Comparison of ENCODE assay signal across 11 cellular contexts in the genomic region with DNA sequence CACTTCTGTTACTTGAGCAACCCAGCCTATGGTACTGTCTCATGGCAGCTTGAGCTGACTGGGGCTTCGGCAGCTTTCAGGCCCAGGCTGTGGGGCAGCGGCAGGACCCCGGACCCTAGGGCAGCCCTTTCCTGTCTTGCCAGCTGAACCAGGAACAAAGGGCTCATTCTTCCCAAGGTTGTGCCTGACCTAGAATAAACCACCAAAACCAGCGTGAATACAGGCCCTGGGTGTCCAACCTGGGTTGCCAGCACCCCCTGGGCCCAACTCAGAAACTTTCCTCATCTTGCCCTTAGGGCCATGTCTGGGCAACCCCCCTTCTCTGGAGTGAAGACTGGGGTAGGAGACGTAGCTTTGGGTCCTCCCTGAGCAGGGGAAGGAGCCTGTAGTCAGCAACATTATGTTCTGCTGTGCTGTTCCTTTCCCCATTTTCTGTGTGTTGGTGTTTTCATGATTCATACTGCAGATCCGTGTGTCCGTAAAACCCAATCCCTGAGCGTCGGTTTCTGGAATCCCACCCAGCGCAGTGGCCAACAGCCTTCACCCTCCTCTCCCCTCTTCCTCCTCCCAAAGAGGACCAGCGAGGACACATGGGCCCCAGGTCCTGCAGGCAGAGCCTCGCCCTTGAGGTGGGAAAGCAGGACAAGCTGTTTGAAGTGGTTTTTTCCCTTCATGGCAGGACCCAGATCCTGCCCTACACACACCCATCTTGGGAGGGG. TPM values are rescaled to one million over a fixed set of nuclear protein-coding genes. Genes with fewer than 3 reads are reported as not detected.
DNase-seq lines count a peak whose midpoint lies in the region; ATAC-seq and TF ChIP-seq lines count a peak whose summit lies in the region.
"Had no signal": no experiment of that assay in that cellular context is flagged by ENCODE, and none has a peak within 500 bp of the region (broad histone marks: within the 10 kb centered on the region; RNA-seq: fewer than 3 reads in every experiment).

No MANE protein-coding gene starts in this region.

- H3K27me3 ChIP-seq in PC-9 (ENCODE audit: insufficient read depth, low read depth) (no peaks in the 10 kb centered on the region), spleen (replicated peaks in 1 of 7) (no peaks in the 10 kb centered on the region)

- POLR2A ChIA-PET in PC-9 (lab: Charles Lee; ENCODE audit: unreplicated experiment) = interaction anchor here (0.7 kb wide), 1 partner anchor 487 kb away, joined by 3 read pairs; no protein-coding TSS in a partner anchor
- POLR2A ChIA-PET in activated CD4-positive, alpha-beta T cell treated with anti-CD3 and anti-CD28 coated beads for 36 hours (lab: Charles Lee) = no interaction called here

- H4K20me1 ChIP-seq in PC-9 (ENCODE audit: insufficient read depth) = peaks cover 7% of the 10 kb centered on the region; the same call in 1 of the 2 replicates

- no peak for ATAC-seq in activated naive CD4-positive, alpha-beta T cell treated with anti-CD3 and anti-CD28 coated beads, Interleukin-2, amount 50 U/mL, for 72 hours
- no peak for ATAC-seq in activated CD4-positive, alpha-beta T cell treated with anti-CD3 and anti-CD28 coated beads for 36 hours
- no peak for ATAC-seq in left lobe of liver

- H3F3A ChIP-seq in PC-9 (ENCODE audit: insufficient read depth, low read depth) = peaks cover 75% of the 10 kb centered on the region

- peak overlapping the region; percentile 36 to 44 for H3K27ac Mint-ChIP-seq in activated naive CD4-positive, alpha-beta T cell treated with anti-CD3 and anti-CD28 coated beads, Interleukin-2, amount 50 U/mL, for 72 hours
- no peak overlapping the region for H3K27ac Mint-ChIP-seq in activated CD4-positive, alpha-beta T cell treated with anti-CD3 and anti-CD28 coated beads for 36 hours

- H3K36me3 ChIP-seq in PC-9 (ENCODE audit: low read depth) (peaks cover 12% of the 10 kb centered on the region; the same call in 1 of the 2 replicates), spleen (peaks cover 9 to 56% (median 40%) of the 10 kb centered on the region in 6 donors)

- no peak overlapping the region for H3K4me3 Mint-ChIP-seq in activated CD4-positive, alpha-beta T cell treated with anti-CD3 and anti-CD28 coated beads for 36 hours

- no peak overlapping the region for H3K4me2 ChIP-seq in PC-9

- peaks cover 2% of the 10 kb centered on the region for H3K4me1 Mint-ChIP-seq in activated CD4-positive, alpha-beta T cell treated with anti-CD3 and anti-CD28 coated beads for 36 hours

- no peak for TF ChIP-seq POLR2A in spleen (IDR thresholded peaks at IDR 0.05)

- intact Hi-C loops in PC-9 (cut with micrococcal nuclease; ENCODE audit: unreplicated experiment) = loop anchor here (5.0 kb wide), 1 partner anchor 125 kb away; a partner anchor contains a TSS
- intact Hi-C loops in spleen (cut with DNase I; ENCODE audit: low total_unique reads) = no loop called here
- intact Hi-C loops in activated CD4-positive, alpha-beta T cell treated with anti-CD3 and anti-CD28 coated beads for 36 hours (cut with DNase I, micrococcal nuclease) = no loop called here

- H3K9me3 Mint-ChIP-seq in activated naive CD4-positive, alpha-beta T cell treated with anti-CD3 and anti-CD28 coated beads, Interleukin-2, amount 50 U/mL, for 72 hours = no peaks in the 10 kb centered on the region
- H3K9me3 Mint-ChIP-seq in activated CD4-positive, alpha-beta T cell treated with anti-CD3 and anti-CD28 coated beads for 36 hours (ENCODE audit: low read depth) = no peaks in the 10 kb centered on the region

- no TSS peak for BruUV-seq in PC-9 (replicated peaks; lab: Mats Ljungman, UMichigan)

- no peak overlapping the region for H2AFZ ChIP-seq in PC-9

- no peak overlapping the region for H3K4me3 ChIP-seq in PC-9
- H3K4me3 ChIP-seq in spleen = no peak overlapping the region

- H3K4me1 ChIP-seq in PC-9 (replicated peaks; ENCODE audit: insufficient read depth) = no peaks in the 10 kb centered on the region
- H3K4me1 ChIP-seq in spleen = peaks cover 0 to 66% (median 35%) of the 10 kb centered on the region in 6 donors

- 75 to 89% (median 80%) methylated on average over 11 to 12 of the region's 12 CpGs for WGBS in spleen, 5 donors

- no peaks in the 10 kb centered on the region for H3K9me2 ChIP-seq in PC-9 (ENCODE audit: insufficient read depth)

- no peaks in the 10 kb centered on the region; the same call in 1 of the 2 replicates for H3K79me2 ChIP-seq in PC-9 (ENCODE audit: low read depth)

- CTCF ChIA-PET in PC-9 (lab: Charles Lee) = no interaction called here
- CTCF ChIA-PET in activated CD4-positive, alpha-beta T cell treated with anti-CD3 and anti-CD28 coated beads for 36 hours (lab: Charles Lee) = interaction anchor here (0.6 to 3.7 kb wide), 7 partner anchors 11 to 112 kb away, joined by 3 to 18 read pairs (median 3); no protein-coding TSS in a partner anchor

- no peak for DNase-seq in activated naive CD4-positive, alpha-beta T cell treated with anti-CD3 and anti-CD28 coated beads, Interleukin-2, amount 50 U/mL, for 72 hours (ENCODE audit: low spot score in 2 of 2)
- no peak for DNase-seq in activated naive CD4-positive, alpha-beta T cell treated with Interleukin-2 at 50 U/mL for 16 hours
- DNase-seq in PC-9 = no peak
- peak; percentile 43 for DNase-seq in epidermal melanocyte (ENCODE audit: insufficient read length, low spot score)
- peak; percentile 69 for DNase-seq in spleen
- DNase-seq in NCI-H2227 treated with DMSO at 0.1 percent for 48 hours (lab: John Stamatoyannopoulos, UW) = no peak
- no peak for DNase-seq in activated CD4-positive, alpha-beta T cell treated with anti-CD3 and anti-CD28 coated beads for 36 hours
- no peak for DNase-seq in left lobe of liver (ENCODE audit: low spot score)
- DNase-seq: activated CD4-positive, alpha-beta T cell treated with anti-CD3 and anti-CD28 coated beads for 48 hours; AML-193; stimulated activated CD4-positive, alpha-beta T cell treated with anti-CD3 and anti-CD28 coated beads, Interleukin-1b, Interleukin-23, amount 100 ng/mL, for 48 hours had no signal

- no peaks in the 10 kb centered on the region for H3K27me3 Mint-ChIP-seq in activated CD4-positive, alpha-beta T cell treated with anti-CD3 and anti-CD28 coated beads for 36 hours

- H3K9me3 ChIP-seq in PC-9 (ENCODE audit: insufficient read depth, low read depth) (no peaks in the 10 kb centered on the region), spleen (no peaks in the 10 kb centered on the region)

- H3K27ac ChIP-seq in PC-9 (peak overlapping the region; percentile 34; the same call in 1 of the 2 replicates), spleen (peak overlapping the region in 7 of 8 donors; percentile 36 to 81 (median 75))

- no peaks in the 10 kb centered on the region for H3K36me3 Mint-ChIP-seq in activated naive CD4-positive, alpha-beta T cell treated with anti-CD3 and anti-CD28 coated beads, Interleukin-2, amount 50 U/mL, for 72 hours
- H3K36me3 Mint-ChIP-seq in activated CD4-positive, alpha-beta T cell treated with anti-CD3 and anti-CD28 coated beads for 36 hours (ENCODE audit: low read depth) = peaks cover 21% of the 10 kb centered on the region

- TF ChIP-seq CTCF in PC-9 (conservative IDR thresholded peaks at IDR 0.05) = no peak
- TF ChIP-seq CTCF in spleen (IDR thresholded peaks at IDR 0.05 in 8 of 11, conservative IDR thresholded peaks at IDR 0.05 in 3 of 11) = no peak

RNA-seq across cellular contexts. Expression of a gene that starts 33.5 kb away (rescaled TPM):
- 100 to 1,000 TPM; 258 to 359 TPM for total RNA-seq in activated naive CD4-positive, alpha-beta T cell treated with anti-CD3 and anti-CD28 coated beads, Interleukin-2, amount 50 U/mL, for 72 hours
- 1,726 and 2,016 TPM in 2 replicates for total RNA-seq in PC-9 (2021)
- total RNA-seq in spleen = 100 to 1,000 TPM; 253 to 490 (median 287) TPM
- 100 to 1,000 TPM; 110 to 195 (median 137) TPM for polyA plus RNA-seq in spleen
- 100 to 1,000 TPM; 320 to 418 TPM for total RNA-seq in activated CD4-positive, alpha-beta T cell treated with anti-CD3 and anti-CD28 coated beads for 36 hours
- 109 TPM for total RNA-seq in left lobe of liver

Comparison
In these comparisons a context has a peak if more than half of its experiments do, and no peak if none do; other contexts are left out.
1. DNase-seq: peak in epidermal melanocyte (single experiment) and spleen (single experiment); none in activated naive CD4-positive, alpha-beta T cell treated with anti-CD3 and anti-CD28 coated beads, Interleukin-2, amount 50 U/mL, for 72 hours (0 of 2), activated naive CD4-positive, alpha-beta T cell treated with Interleukin-2 at 50 U/mL for 16 hours (single experiment), PC-9 (0 of 2), NCI-H2227 treated with DMSO at 0.1 percent for 48 hours (single experiment), activated CD4-positive, alpha-beta T cell treated with anti-CD3 and anti-CD28 coated beads for 36 hours (single experiment) and left lobe of liver (single experiment).